Comparison of ENCODE assay signal across 1 cellular context in genomic region chr2:108837198-108837597, GRCh38.
TF ChIP-seq lines count a peak whose summit lies in the region.

No MANE protein-coding gene starts in this region.

TF ChIP-seq in HepG2, 621 proteins besides CTCF, POLR2A, EP300 and RAD21 (continued from another document):
- TF ChIP-seq, protein P1, sequence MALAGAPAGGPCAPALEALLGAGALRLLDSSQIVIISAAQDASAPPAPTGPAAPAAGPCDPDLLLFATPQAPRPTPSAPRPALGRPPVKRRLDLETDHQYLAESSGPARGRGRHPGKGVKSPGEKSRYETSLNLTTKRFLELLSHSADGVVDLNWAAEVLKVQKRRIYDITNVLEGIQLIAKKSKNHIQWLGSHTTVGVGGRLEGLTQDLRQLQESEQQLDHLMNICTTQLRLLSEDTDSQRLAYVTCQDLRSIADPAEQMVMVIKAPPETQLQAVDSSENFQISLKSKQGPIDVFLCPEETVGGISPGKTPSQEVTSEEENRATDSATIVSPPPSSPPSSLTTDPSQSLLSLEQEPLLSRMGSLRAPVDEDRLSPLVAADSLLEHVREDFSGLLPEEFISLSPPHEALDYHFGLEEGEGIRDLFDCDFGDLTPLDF (CRISPR knock-in tag; IDR thresholded peaks at IDR 0.05), result no peak
- TF ChIP-seq CREB1 (IDR thresholded peaks at IDR 0.05) (peak; percentile 74), CREB1 (CRISPR knock-in tag; IDR thresholded peaks at IDR 0.05) (no peak)
TF ChIP-seq in HepG2: peak in this region for 1.
